Comparison of ENCODE assay signal across 2 cellular contexts in genomic region chr6:163391983-163392382, GRCh38.
TF ChIP-seq lines count a peak whose summit lies in the region.

No MANE protein-coding gene starts in this region.

TF ChIP-seq in GM23338, 12 proteins besides CTCF, POLR2A, EP300 and RAD21:
- TF ChIP-seq NANOG (IDR thresholded peaks at IDR 0.05; ENCODE audit: borderline replicate concordance) (no peak), STAT1 (IDR thresholded peaks at IDR 0.05; ENCODE audit: unreplicated experiment) (no peak), JUNB (IDR thresholded peaks at IDR 0.05; ENCODE audit: unreplicated experiment) (no peak), EZH2phosphoT487 (IDR thresholded peaks at IDR 0.05; ENCODE audit: unreplicated experiment) (no peak), CREB1 (CRISPR knock-in tag; IDR thresholded peaks at IDR 0.05; ENCODE audit: low read depth) (no peak), POLR2AphosphoS5 (IDR thresholded peaks at IDR 0.05; ENCODE audit: low read depth) (no peak), REST (IDR thresholded peaks at IDR 0.05; ENCODE audit: unreplicated experiment) (no peak), ETS1 (IDR thresholded peaks at IDR 0.05) (no peak), ZNF331 (CRISPR knock-in tag; IDR thresholded peaks at IDR 0.05; ENCODE audit: low read depth) (no peak)
TF ChIP-seq in GM23338: peak in this region for 0.

TF ChIP-seq in HepG2, 621 proteins besides CTCF, POLR2A, EP300 and RAD21:
- no peak for TF ChIP-seq TP53 (CRISPR knock-in tag; conservative IDR thresholded peaks at IDR 0.05)
- no peak for TF ChIP-seq ATF1 (CRISPR knock-in tag; IDR thresholded peaks at IDR 0.05)
- no peak for TF ChIP-seq FOXO1 (CRISPR knock-in tag; IDR thresholded peaks at IDR 0.05)
- TF ChIP-seq CHCHD3 (CRISPR knock-in tag; IDR thresholded peaks at IDR 0.05), result no peak
- TF ChIP-seq ZNF678 (CRISPR knock-in tag; IDR thresholded peaks at IDR 0.05), result no peak
- TF ChIP-seq ZFY (CRISPR knock-in tag; IDR thresholded peaks at IDR 0.05), result no peak
- no peak for TF ChIP-seq RXRB (CRISPR knock-in tag; IDR thresholded peaks at IDR 0.05; ENCODE audit: borderline replicate concordance)
- TF ChIP-seq BHLHE40 (IDR thresholded peaks at IDR 0.05; ENCODE audit: low read length), result no peak
- no peak for TF ChIP-seq SMARCC2 (IDR thresholded peaks at IDR 0.05)
- no peak for TF ChIP-seq SOX6 (IDR thresholded peaks at IDR 0.05)
- TF ChIP-seq SOX6 (CRISPR knock-in tag; IDR thresholded peaks at IDR 0.05), result no peak
- no peak for TF ChIP-seq TRAFD1 (CRISPR knock-in tag; IDR thresholded peaks at IDR 0.05; ENCODE audit: borderline replicate concordance)
- no peak for TF ChIP-seq MED8 (CRISPR knock-in tag; IDR thresholded peaks at IDR 0.05; ENCODE audit: insufficient replicate concordance)
- TF ChIP-seq ZNF580 (CRISPR knock-in tag; IDR thresholded peaks at IDR 0.05; ENCODE audit: borderline replicate concordance, low read depth), result no peak
- no peak for TF ChIP-seq PHF8 (CRISPR knock-in tag; IDR thresholded peaks at IDR 0.05)
- TF ChIP-seq ZNF589 (CRISPR knock-in tag; conservative IDR thresholded peaks at IDR 0.05), result no peak
- no peak for TF ChIP-seq SAFB2 (CRISPR knock-in tag; IDR thresholded peaks at IDR 0.05; ENCODE audit: borderline replicate concordance, low read depth)
